In genomic region chr4:72899214-72899613, GRCh38 we compare ENCODE assay signal across 16 cellular contexts.
DNase-seq lines count a peak whose midpoint lies in the region; TF ChIP-seq lines count a peak whose summit lies in the region.
"Had no signal": no experiment of that assay in that cellular context is flagged by ENCODE, and none has a peak within 500 bp of the region (broad histone marks: within the 10 kb centered on the region; RNA-seq: fewer than 3 reads in every experiment).

No MANE protein-coding gene starts in this region.

- H3K56ac ChIP-seq in H9 (ENCODE audit: insufficient read length, low read depth, low read length) = no peak overlapping the region

- H4K5ac ChIP-seq in H9 (ENCODE audit: insufficient read length, low read depth, low read length) = no peak overlapping the region

- H3K79me1 ChIP-seq in H9 (ENCODE audit: insufficient read depth, low read depth, low read length, poor library complexity, severe bottlenecking) = no peaks in the 10 kb centered on the region

- H3K36me3 Mint-ChIP-seq in H9 (ENCODE audit: insufficient read depth in 1 of 3, low read depth in 3 of 3) = peaks cover 0 to 10% (median 0%) of the 10 kb centered on the region in 3 experiments; a peak in 2 of 7 replicates
- H3K36me3 Mint-ChIP-seq in activated naive CD4-positive, alpha-beta T cell treated with anti-CD3 and anti-CD28 coated beads for 36 hours (ENCODE audit: low read depth) = no peaks in the 10 kb centered on the region
- H3K36me3 Mint-ChIP-seq in activated naive CD4-positive, alpha-beta T cell treated with anti-CD3 and anti-CD28 coated beads, Interleukin-2, amount 10 ng/mL, durations not matched to agents 7 days and 5 days = no peaks in the 10 kb centered on the region
- H3K36me3 Mint-ChIP-seq: CD8-positive, alpha-beta memory T cell had no signal

- H4K20me1 ChIP-seq in H9 (ENCODE audit: control insufficient read depth, insufficient read depth, insufficient read length) (no peaks in the 10 kb centered on the region), hepatocyte (ENCODE audit: insufficient read depth, poor library complexity, severe bottlenecking) (no peaks in the 10 kb centered on the region)

- TF ChIP-seq CTCF in H9 (conservative IDR thresholded peaks at IDR 0.05) (no peak), fibroblast of the aortic adventitia (IDR thresholded peaks at IDR 0.05; ENCODE audit: insufficient read depth, low read length) (no peak), adrenal gland (IDR thresholded peaks at IDR 0.05) (no peak), hepatocyte (IDR thresholded peaks at IDR 0.05; ENCODE audit: poor library complexity) (no peak)

- H3K14ac ChIP-seq in H9 (ENCODE audit: insufficient read depth, low read length) = no peak overlapping the region

- H3K9me3 ChIP-seq in H9 (ENCODE audit: control insufficient read depth, low read depth, low read length) (no peaks in the 10 kb centered on the region), adrenal gland (replicated peaks in 1 of 3) (no peaks in the 10 kb centered on the region), hepatocyte (ENCODE audit: low read depth) (no peaks in the 10 kb centered on the region)

- DNase-seq in H9 = no peak
- DNase-seq in RPMI7951 (ENCODE audit: low read depth) = peak; percentile 34
- DNase-seq in fibroblast of the aortic adventitia (ENCODE audit: low read depth) = peak; percentile 48
- no peak for DNase-seq in activated naive CD4-positive, alpha-beta T cell treated with anti-CD3 and anti-CD28 coated beads for 36 hours
- DNase-seq in adrenal gland = no peak
- no peak for DNase-seq in activated naive CD4-positive, alpha-beta T cell treated with anti-CD3 and anti-CD28 coated beads, Interleukin-2, amount 10 ng/mL, durations not matched to agents 7 days and 5 days
- no peak for DNase-seq in hepatocyte (ENCODE audit: low spot score)
- DNase-seq: C1 segment of cervical spinal cord; CD8-positive, alpha-beta memory T cell; HFFc6; NCI-H1092 treated with DMSO at 0.1 percent for 48 hours; NCI-H146; NCI-H2029 treated with DMSO at 0.1 percent for 48 hours; NCI-H2171 treated with DMSO at 0.1 percent for 48 hours; NCI-H748 treated with DMSO at 0.1 percent for 48 hours; PC-3 had no signal

- no peak overlapping the region for H4K91ac ChIP-seq in H9 (ENCODE audit: insufficient read length, low read depth, low read length)

- H3K23me2 ChIP-seq in H9 (ENCODE audit: insufficient read length, low read depth, low read length, poor library complexity, severe bottlenecking) = no peaks in the 10 kb centered on the region

- H3K36me3 ChIP-seq in adrenal gland (replicated peaks in 1 of 2) (no peaks in the 10 kb centered on the region), hepatocyte (replicated peaks; ENCODE audit: insufficient read depth, low read depth) (no peaks in the 10 kb centered on the region)

- H3K27me3 Mint-ChIP-seq in H9 (ENCODE audit: low read depth) = no peaks in the 10 kb centered on the region
- no peaks in the 10 kb centered on the region for H3K27me3 Mint-ChIP-seq in activated naive CD4-positive, alpha-beta T cell treated with anti-CD3 and anti-CD28 coated beads for 36 hours (ENCODE audit: low read depth)
- H3K27me3 Mint-ChIP-seq in activated naive CD4-positive, alpha-beta T cell treated with anti-CD3 and anti-CD28 coated beads, Interleukin-2, amount 10 ng/mL, durations not matched to agents 7 days and 5 days = no peaks in the 10 kb centered on the region

- H2BK12ac ChIP-seq in H9 (ENCODE audit: insufficient read length, low read depth, low read length) = no peak overlapping the region

- intact Hi-C loops in activated naive CD4-positive, alpha-beta T cell treated with anti-CD3 and anti-CD28 coated beads for 36 hours (cut with micrococcal nuclease) = no loop called here
- intact Hi-C loops in adrenal gland (cut with DNase I) = no loop called here

- no peak overlapping the region for H3K18ac ChIP-seq in H9 (ENCODE audit: insufficient read length, low read depth, low read length)

- no peak overlapping the region for H3T11ph ChIP-seq in H9 (ENCODE audit: low read length)

- no peaks in the 10 kb centered on the region for H3K27me3 ChIP-seq in H9 (ENCODE audit: insufficient read depth, low read length)
- H3K27me3 ChIP-seq in adrenal gland = no peaks in the 10 kb centered on the region
- no peaks in the 10 kb centered on the region for H3K27me3 ChIP-seq in hepatocyte

- H3K9ac ChIP-seq in H9 (ENCODE audit: extremely low read depth, insufficient read length, low read length) = no peak overlapping the region

- no peak overlapping the region; a peak in 1 of 5 replicates for H3K4me3 Mint-ChIP-seq in H9
- H3K4me3 Mint-ChIP-seq in activated naive CD4-positive, alpha-beta T cell treated with anti-CD3 and anti-CD28 coated beads for 36 hours = no peak overlapping the region
- no peak overlapping the region for H3K4me3 Mint-ChIP-seq in activated naive CD4-positive, alpha-beta T cell treated with anti-CD3 and anti-CD28 coated beads, Interleukin-2, amount 10 ng/mL, durations not matched to agents 7 days and 5 days
- H3K4me3 Mint-ChIP-seq: CD8-positive, alpha-beta memory T cell; HFFc6 had no signal

- peak overlapping the region in 1 of 3 experiments; percentile 49; a peak in 3 of 7 replicates for H3K27ac Mint-ChIP-seq in H9
- no peak overlapping the region for H3K27ac Mint-ChIP-seq in activated naive CD4-positive, alpha-beta T cell treated with anti-CD3 and anti-CD28 coated beads for 36 hours
- no peak overlapping the region for H3K27ac Mint-ChIP-seq in activated naive CD4-positive, alpha-beta T cell treated with anti-CD3 and anti-CD28 coated beads, Interleukin-2, amount 10 ng/mL, durations not matched to agents 7 days and 5 days
- H3K27ac Mint-ChIP-seq: HFFc6 had no signal

- H2AK5ac ChIP-seq in H9 (ENCODE audit: insufficient read length, low read length) = no peak overlapping the region

- no peak overlapping the region for H3K4ac ChIP-seq in H9 (ENCODE audit: low read depth, low read length)

- no peaks in the 10 kb centered on the region for H3K9me2 ChIP-seq in hepatocyte (replicated peaks; ENCODE audit: insufficient read depth)

- no peak overlapping the region for H2BK15ac ChIP-seq in H9 (ENCODE audit: low read depth, low read length)

- no peak overlapping the region for H3K27ac ChIP-seq in H9 (ENCODE audit: insufficient read length, low read depth, low read length)
- H3K27ac ChIP-seq in adrenal gland = no peak overlapping the region
- H3K27ac ChIP-seq in hepatocyte = no peak overlapping the region

- peaks cover 23 to 28% of the 10 kb centered on the region in 2 experiments for H3K4me1 Mint-ChIP-seq in H9
- H3K4me1 Mint-ChIP-seq in activated naive CD4-positive, alpha-beta T cell treated with anti-CD3 and anti-CD28 coated beads for 36 hours (ENCODE audit: low read depth) = no peaks in the 10 kb centered on the region
- no peaks in the 10 kb centered on the region for H3K4me1 Mint-ChIP-seq in activated naive CD4-positive, alpha-beta T cell treated with anti-CD3 and anti-CD28 coated beads, Interleukin-2, amount 10 ng/mL, durations not matched to agents 7 days and 5 days
- H3K4me1 Mint-ChIP-seq: CD8-positive, alpha-beta memory T cell had no signal

- peaks cover 3% of the 10 kb centered on the region for H3K4me1 ChIP-seq in H9 (ENCODE audit: insufficient read depth, low read length)
- no peaks in the 10 kb centered on the region for H3K4me1 ChIP-seq in adrenal gland (replicated peaks in 1 of 2)
- no peaks in the 10 kb centered on the region for H3K4me1 ChIP-seq in hepatocyte (ENCODE audit: insufficient read depth)

- H3K79me2 ChIP-seq in H9 (ENCODE audit: insufficient read depth, low read length) (no peaks in the 10 kb centered on the region), hepatocyte (no peaks in the 10 kb centered on the region)

- H3K4me2 ChIP-seq in H9 (ENCODE audit: insufficient read depth, insufficient read length, low read length) (no peak overlapping the region), hepatocyte (no peak overlapping the region)

- CTCF ChIA-PET in activated naive CD4-positive, alpha-beta T cell treated with anti-CD3 and anti-CD28 coated beads for 36 hours (lab: Charles Lee) = no interaction called here
- CTCF ChIA-PET in activated naive CD4-positive, alpha-beta T cell treated with anti-CD3 and anti-CD28 coated beads, Interleukin-2, amount 10 ng/mL, durations not matched to agents 7 days and 5 days (lab: Charles Lee) = no interaction called here

- H2BK20ac ChIP-seq in H9 (ENCODE audit: low read depth, low read length, poor library complexity, severe bottlenecking) = no peak overlapping the region

- H2AFZ ChIP-seq in H9 (ENCODE audit: low read length) (peak overlapping the region; percentile 6), hepatocyte (no peak overlapping the region)

- no peak overlapping the region for H2BK120ac ChIP-seq in H9 (ENCODE audit: low read depth, low read length, poor library complexity, severe bottlenecking)

- peaks cover 0 to 3% of the 10 kb centered on the region in 2 experiments; a peak in 2 of 5 replicates for H3K9me3 Mint-ChIP-seq in H9
- no peaks in the 10 kb centered on the region for H3K9me3 Mint-ChIP-seq in activated naive CD4-positive, alpha-beta T cell treated with anti-CD3 and anti-CD28 coated beads for 36 hours
- H3K9me3 Mint-ChIP-seq in activated naive CD4-positive, alpha-beta T cell treated with anti-CD3 and anti-CD28 coated beads, Interleukin-2, amount 10 ng/mL, durations not matched to agents 7 days and 5 days = no peaks in the 10 kb centered on the region
- H3K9me3 Mint-ChIP-seq: CD8-positive, alpha-beta memory T cell; HFFc6 had no signal

- no CpG with 5 or more reads among the region's 6 CpGs for WGBS in H9 (ENCODE audit: extremely low coverage, insufficient read length, low lambda C conversion rate)
- 74 to 85% (median 80%) methylated on average over 6 of the region's 6 CpGs for WGBS in adrenal gland, 4 donors
- 76% methylated on average over 6 of the region's 6 CpGs for WGBS in hepatocyte (ENCODE audit: low lambda C conversion rate, missing lambda C conversion rate)

- H3K4me3 ChIP-seq in fibroblast of the aortic adventitia (ENCODE audit: low read depth, low read length) (no peak overlapping the region), adrenal gland (no peak overlapping the region), hepatocyte (no peak overlapping the region)

- no peak for TF ChIP-seq POLR2A in adrenal gland (IDR thresholded peaks at IDR 0.05)

- no peak overlapping the region for H3K23ac ChIP-seq in H9 (ENCODE audit: insufficient read length, low read depth, low read length)

- no peak overlapping the region for H2BK5ac ChIP-seq in H9 (ENCODE audit: insufficient read length, low read length)

- no peak overlapping the region for H4K8ac ChIP-seq in H9 (replicated peaks; ENCODE audit: insufficient read length, low read depth, low read length)

Comparison
In these comparisons a context has a peak if more than half of its experiments do, and no peak if none do; other contexts are left out.
1. DNase-seq: peak in RPMI7951 (single experiment) and fibroblast of the aortic adventitia (single experiment); none in H9 (single experiment), activated naive CD4-positive, alpha-beta T cell treated with anti-CD3 and anti-CD28 coated beads for 36 hours (single experiment), adrenal gland (0 of 7), activated naive CD4-positive, alpha-beta T cell treated with anti-CD3 and anti-CD28 coated beads, Interleukin-2, amount 10 ng/mL, durations not matched to agents 7 days and 5 days (single experiment) and hepatocyte (single experiment).